8 cellular contexts compared by ENCODE assay signal in the genomic region with DNA sequence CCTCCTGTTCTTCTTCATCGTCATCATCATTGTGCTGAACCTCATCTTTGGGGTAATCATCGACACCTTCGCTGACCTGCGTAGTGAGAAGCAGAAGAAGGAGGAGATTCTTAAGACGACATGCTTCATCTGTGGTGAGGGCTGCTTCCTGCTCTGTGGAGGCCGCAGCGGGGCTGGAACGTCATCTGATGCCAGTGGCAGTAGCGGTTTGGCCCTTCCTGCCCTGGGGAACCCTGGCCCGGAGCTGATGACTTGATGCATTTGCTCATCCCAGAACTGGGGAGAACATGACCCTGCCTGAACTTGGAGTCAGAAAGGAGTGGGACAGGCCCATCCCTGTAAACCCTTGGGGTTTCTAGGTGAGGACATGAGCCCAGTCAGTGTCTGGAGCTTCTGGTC.
DNase-seq lines count a peak whose midpoint lies in the region; ATAC-seq, FAIRE-seq and TF ChIP-seq lines count a peak whose summit lies in the region.

No MANE protein-coding gene starts in this region.

- H3K9me2 ChIP-seq in MM.1S (replicated peaks; ENCODE audit: insufficient read depth, low read length) = no peaks in the 10 kb centered on the region

- H3K27ac ChIP-seq in MM.1S (ENCODE audit: low read length) = no peak overlapping the region

- FAIRE-seq in GM19239 (lab: Jason Lieb, UNC) (peak; percentile 79), RCC 7860 (lab: Jason Lieb, UNC) (no peak)

- H3K4me3 ChIP-seq in epithelial cell of esophagus (ENCODE audit: low read length) (no peak overlapping the region), MM.1S (ENCODE audit: low read length) (no peak overlapping the region)

- H2AFZ ChIP-seq in MM.1S (ENCODE audit: low read length) = no peak overlapping the region

- no peak for ATAC-seq in GM21619 (IDR thresholded peaks at IDR 0.05; ENCODE audit: unreplicated experiment)

- H3K36me3 ChIP-seq in MM.1S (replicated peaks; ENCODE audit: insufficient read depth, low read length) = peaks cover 5% of the 10 kb centered on the region; the same call in 1 of the 2 replicates

- no peaks in the 10 kb centered on the region for H3K27me3 ChIP-seq in MM.1S (replicated peaks; ENCODE audit: insufficient read depth, low read length)

- no peak overlapping the region for H3K4me2 ChIP-seq in MM.1S (ENCODE audit: low read depth, low read length)

- no peaks in the 10 kb centered on the region for H3K79me2 ChIP-seq in MM.1S (ENCODE audit: low read length)

- TF ChIP-seq CTCF in epithelial cell of esophagus (IDR thresholded peaks at IDR 0.05; ENCODE audit: insufficient read depth, low read depth, low read length, missing control alignments) (no peak), MM.1S (IDR thresholded peaks at IDR 0.05; ENCODE audit: low read length) (no peak)

- no peaks in the 10 kb centered on the region for H3K4me1 ChIP-seq in MM.1S (ENCODE audit: low read length)

- no peaks in the 10 kb centered on the region for H3K9me3 ChIP-seq in MM.1S (replicated peaks; ENCODE audit: insufficient read depth, low read length)

- H3K9ac ChIP-seq in MM.1S (ENCODE audit: low read length) = no peak overlapping the region

- H3F3A ChIP-seq in MM.1S (ENCODE audit: insufficient read depth, low read length) = 0 out of 2 replicates have a peak, but pooled peaks cover 6% of the 10 kb centered on the region

- peak; percentile 58 for DNase-seq in GM19239 (ENCODE audit: insufficient read length, low spot score)
- DNase-seq in activated CD4-positive, alpha-beta T cell treated with anti-CD3 and anti-CD28 coated beads for 4 hours = peak; percentile 45 to 52
- peak; percentile 45 for DNase-seq in epithelial cell of esophagus (ENCODE audit: low read depth)
- DNase-seq in stimulated activated CD4-positive, alpha-beta T cell treated with anti-CD3 and anti-CD28 coated beads, TNF-alpha, amount 100 ng/mL, for 48 hours (ENCODE audit: low read depth in 3 of 3) = peak; percentile 41 to 51 (median 42)
- no peak for DNase-seq in MM.1S
- no peak for DNase-seq in RCC 7860 (ENCODE audit: low spot score)
- no peak for DNase-seq in C1 segment of cervical spinal cord (lab: John Stamatoyannopoulos, UW)

- H4K20me1 ChIP-seq in MM.1S (ENCODE audit: insufficient read depth, low read length) = no peaks in the 10 kb centered on the region

Comparison
In these comparisons a context has a peak if more than half of its experiments do, and no peak if none do; other contexts are left out.
1. DNase-seq: peak in GM19239 (single experiment), activated CD4-positive, alpha-beta T cell treated with anti-CD3 and anti-CD28 coated beads for 4 hours (2 of 2), epithelial cell of esophagus (single experiment) and stimulated activated CD4-positive, alpha-beta T cell treated with anti-CD3 and anti-CD28 coated beads, TNF-alpha, amount 100 ng/mL, for 48 hours (3 of 3); none in MM.1S (single experiment), RCC 7860 (single experiment) and C1 segment of cervical spinal cord (0 of 14).